27 cellular contexts compared by ENCODE assay signal in genomic region chr10:95254629-95255028, GRCh38. TPM values are rescaled to one million over a fixed set of nuclear protein-coding genes. Genes with fewer than 3 reads are reported as not detected.
DNase-seq lines count a peak whose midpoint lies in the region; ATAC-seq, FAIRE-seq and TF ChIP-seq lines count a peak whose summit lies in the region.
"Had no signal": no experiment of that assay in that cellular context is flagged by ENCODE, and none has a peak within 500 bp of the region (broad histone marks: within the 10 kb centered on the region; RNA-seq: fewer than 3 reads in every experiment).

No MANE protein-coding gene starts in this region.

- H3K27me3 ChIP-seq in gastrocnemius medialis: no peaks in the 10 kb centered on the region
- H3K27me3 ChIP-seq in stomach: no peaks in the 10 kb centered on the region
- H3K27me3 ChIP-seq: ascending aorta, spleen, tibial nerve had no signal

- peak; percentile 51 for ATAC-seq in GM18520 (IDR thresholded peaks at IDR 0.05; ENCODE audit: unreplicated experiment)
- peak; percentile 57 for ATAC-seq in GM21717 (IDR thresholded peaks at IDR 0.05; ENCODE audit: unreplicated experiment)
- no peak for ATAC-seq in gastrocnemius medialis
- ATAC-seq in GM21619 (IDR thresholded peaks at IDR 0.05; ENCODE audit: unreplicated experiment): no peak
- ATAC-seq: activated T-helper 17 cell treated with anti-CD3 and anti-CD28 coated beads, Interleukin-2, amount 50 U/mL, for 72 hours; stimulated activated naive CD8-positive, alpha-beta T cell treated with anti-CD3 and anti-CD28 coated beads, Interleukin-15, amount 100 ng/mL, for 72 hours had no signal

- no peak for TF ChIP-seq EP300 in stomach (IDR thresholded peaks at IDR 0.05)

- DNase-seq in RCC 7860 (ENCODE audit: low spot score): no peak
- DNase-seq in gastrocnemius medialis: no peak
- DNase-seq in NCI-H2171 (lab: John Stamatoyannopoulos, UW): no peak
- no peak for DNase-seq in stomach
- no peak for DNase-seq in NCI-H1417 treated with DMSO at 0.1 percent for 48 hours (lab: John Stamatoyannopoulos, UW)
- DNase-seq: activated CD4-positive, alpha-beta T cell treated with anti-CD3 and anti-CD28 coated beads, Interleukin-2, amount 10 ng/mL, durations not matched to agents 7 days and 5 days; CD4-positive, alpha-beta T cell; DMS153; erythroblast; GDM1; kidney glomerular epithelial cell; mesenchymal stem cell; NCI-H526; nucleus accumbens; SK-N-SH; spleen; stimulated activated CD4-positive, alpha-beta T cell treated with anti-CD3 and anti-CD28 coated beads, Interleukin-4, amount 100 ng/mL, for 24 hours; stimulated activated naive CD8-positive, alpha-beta T cell treated with anti-CD3 and anti-CD28 coated beads, Interleukin-15, amount 100 ng/mL, for 72 hours; T-helper 2 cell had no signal

- H3K4me3 ChIP-seq in gastrocnemius medialis (no peak overlapping the region), stomach (no peak overlapping the region)
- H3K4me3 ChIP-seq: ascending aorta, spleen, tibial nerve had no signal

- 68 to 80% (median 73%) methylated on average over 3 of the region's 3 CpGs for WGBS in stomach, 5 donors

- TF ChIP-seq CTCF in gastrocnemius medialis (IDR thresholded peaks at IDR 0.05 in 4 of 5, conservative IDR thresholded peaks at IDR 0.05 in 1 of 5) (no peak), stomach (IDR thresholded peaks at IDR 0.05) (no peak)

- in situ Hi-C loops in gastrocnemius medialis (cut with MboI; ENCODE audit: low sequenced_read_pairs in 4 of 4): no loop called here

- TF ChIP-seq POLR2A in gastrocnemius medialis (IDR thresholded peaks at IDR 0.05): no peak
- no peak for TF ChIP-seq POLR2A in stomach (IDR thresholded peaks at IDR 0.05)

- H3K9me3 ChIP-seq in gastrocnemius medialis (no peaks in the 10 kb centered on the region), stomach (no peaks in the 10 kb centered on the region)

- intact Hi-C loops in gastrocnemius medialis (cut with DNase I; ENCODE audit: low total_unique reads) (no loop called here), stomach (cut with DNase I; ENCODE audit: low total_unique reads) (no loop called here)

- H3K27ac ChIP-seq in gastrocnemius medialis: peak overlapping the region; percentile 8 to 85 (median 37)
- H3K27ac ChIP-seq in stomach: no peak overlapping the region
- H3K27ac ChIP-seq: HL-60, RWPE1, tibial nerve had no signal

- peaks cover 27 to 32% of the 10 kb centered on the region in 2 donors for H3K4me1 ChIP-seq in gastrocnemius medialis
- H3K4me1 ChIP-seq in stomach: peaks cover 0 to 27% (median 7%) of the 10 kb centered on the region in 4 donors
- H3K4me1 ChIP-seq: tibial nerve had no signal

- H3K36me3 ChIP-seq in gastrocnemius medialis (peaks cover 0 to 29% of the 10 kb centered on the region in 2 donors), stomach (peaks cover 0 to 50% (median 36%) of the 10 kb centered on the region in 4 donors)

- FAIRE-seq in RCC 7860 (lab: Jason Lieb, UNC): peak; percentile 41

RNA-seq across cellular contexts. Expression of gene PDLIM1, which starts 36.2 kb away (rescaled TPM):
- total RNA-seq in gastrocnemius medialis (100 to 1,000 TPM; 157 to 572 (median 272) TPM), stomach (100 to 1,000 TPM in 2 of 5 donors, 10 to 100 TPM in 3; 41.7 to 231 (median 83.9) TPM)
- 100 to 1,000 TPM; 168 to 289 (median 277) TPM for polyA plus RNA-seq in stomach

Comparison
In these comparisons a context has a peak if more than half of its experiments do, and no peak if none do; other contexts are left out.
1. ATAC-seq: peak in GM18520 (single experiment) and GM21717 (single experiment); none in gastrocnemius medialis (0 of 2) and GM21619 (single experiment).
2. H3K27ac ChIP-seq: peak in gastrocnemius medialis (4 of 4); none in stomach (0 of 5).